Comparison of ENCODE assay signal across 9 cellular contexts in the genomic region with DNA sequence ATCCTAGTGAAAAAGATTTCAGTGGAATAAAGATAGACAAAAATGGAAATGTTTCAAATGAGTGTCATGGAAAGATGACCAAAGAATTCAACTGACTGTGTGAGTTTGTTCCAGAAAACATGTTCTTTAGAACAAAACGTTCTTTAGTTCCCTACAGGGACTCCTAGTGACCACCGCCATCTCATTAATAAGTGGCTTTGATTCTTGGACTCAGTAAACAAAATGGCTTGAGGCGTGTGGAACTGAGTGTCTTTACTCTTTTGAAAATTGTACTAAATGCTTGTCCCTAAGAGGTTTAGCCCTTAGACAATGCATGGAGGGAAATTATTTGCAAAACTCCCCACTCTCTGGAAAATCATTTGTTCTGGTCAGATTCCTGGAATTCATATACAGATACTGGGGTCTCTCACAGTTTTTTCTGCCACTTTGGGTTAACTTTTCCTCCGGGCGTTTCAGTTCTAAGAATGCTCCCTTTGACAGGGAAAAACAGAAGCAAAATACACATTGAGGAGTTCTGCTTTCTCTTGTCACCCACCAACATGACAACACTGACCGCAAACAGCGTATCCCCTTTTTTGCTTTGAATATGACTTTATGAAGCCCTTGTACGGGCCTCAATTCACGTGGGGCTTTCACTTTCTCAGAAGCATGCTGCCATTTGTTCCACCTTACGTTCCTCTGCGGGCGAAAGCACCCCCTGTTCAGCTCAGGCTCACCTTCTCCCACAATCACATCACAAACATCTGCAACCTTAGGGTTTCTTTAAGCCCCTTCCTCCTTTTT. TPM values are rescaled to one million over a fixed set of nuclear protein-coding genes. Genes with fewer than 3 reads are reported as not detected.
A peak's percentile ranks its signal among the peaks of the same experiment; 100 is the strongest.
DNase-seq lines count a peak whose midpoint lies in the region; ATAC-seq and TF ChIP-seq lines count a peak whose summit lies in the region.
"Had no signal": no experiment of that assay in that cellular context is flagged by ENCODE, and none has a peak within 500 bp of the region (broad histone marks: within the 10 kb centered on the region; RNA-seq: fewer than 3 reads in every experiment).

No MANE protein-coding gene starts in this region.

- peak; percentile 50 for DNase-seq in activated CD4-positive, alpha-beta T cell treated with anti-CD3 and anti-CD28 coated beads, Interleukin-2, amount 10 ng/mL, durations not matched to agents 7 days and 5 days
- DNase-seq in activated CD4-positive, alpha-beta T cell treated with anti-CD3 and anti-CD28 coated beads, Interleukin-2, amount 50 U/mL, for 1 hour = no peak
- DNase-seq in Panc1 (ENCODE audit: low read depth, low spot score) (no peak), esophagus squamous epithelium (lab: John Stamatoyannopoulos, UW) (no peak), occipital lobe (lab: John Stamatoyannopoulos, UW) (no peak), kidney glomerular epithelial cell (lab: John Stamatoyannopoulos, UW) (no peak), NCI-H1092 (lab: John Stamatoyannopoulos, UW) (no peak)
- DNase-seq: kidney had no signal

- H3K9ac ChIP-seq in subcutaneous abdominal adipose tissue (ENCODE audit: low read length in 5 of 5) = no peak overlapping the region

- in situ Hi-C loops in Panc1 (cut with HindIII; ENCODE audit: low pct_unique_long_range_greater_than_20kb, low sequenced_read_pairs) = no loop called here

- intact Hi-C loops in Panc1 (cut with micrococcal nuclease; ENCODE audit: unreplicated experiment) = no loop called here
- intact Hi-C loops in esophagus squamous epithelium (cut with DNase I) = no loop called here

- CTCF ChIA-PET in activated CD4-positive, alpha-beta T cell treated with anti-CD3 and anti-CD28 coated beads, Interleukin-2, amount 10 ng/mL, durations not matched to agents 7 days and 5 days (lab: Charles Lee) = interaction anchor here (0.6 kb wide), 1 partner anchor 116 kb away, joined by 3 read pairs; no protein-coding TSS in a partner anchor
- CTCF ChIA-PET in Panc1 (lab: Charles Lee) = interaction anchor here (0.5 to 0.6 kb wide), 2 partner anchors 68 to 633 kb away, joined by 3 to 4 read pairs; no protein-coding TSS in a partner anchor

- no peak for TF ChIP-seq POLR2A in esophagus squamous epithelium (IDR thresholded peaks at IDR 0.05)

- no peaks in the 10 kb centered on the region for H3K27me3 Mint-ChIP-seq in activated CD4-positive, alpha-beta T cell treated with anti-CD3 and anti-CD28 coated beads, Interleukin-2, amount 10 ng/mL, durations not matched to agents 7 days and 5 days

- H3K27ac ChIP-seq in Panc1 (ENCODE audit: low read length) = peak overlapping the region; percentile 14; the same call in 1 of the 2 replicates
- peak overlapping the region; percentile 36 to 84 (median 79) for H3K27ac ChIP-seq in esophagus squamous epithelium
- peak overlapping the region; percentile 17 for H3K27ac ChIP-seq in subcutaneous abdominal adipose tissue (ENCODE audit: low read depth, low read length)

- H3K4me1 ChIP-seq in Panc1 (ENCODE audit: control insufficient read depth, insufficient read depth, low read length) = peaks cover 20% of the 10 kb centered on the region
- peaks cover 4 to 28% (median 14%) of the 10 kb centered on the region in 3 donors for H3K4me1 ChIP-seq in esophagus squamous epithelium
- H3K4me1 ChIP-seq in subcutaneous abdominal adipose tissue (ENCODE audit: control insufficient read depth in 5 of 5, insufficient read depth in 5 of 5, low read length in 5 of 5) = peaks cover 0 to 23% (median 6%) of the 10 kb centered on the region in 5 donors

- no peaks in the 10 kb centered on the region for H3K9me3 Mint-ChIP-seq in activated CD4-positive, alpha-beta T cell treated with anti-CD3 and anti-CD28 coated beads, Interleukin-2, amount 10 ng/mL, durations not matched to agents 7 days and 5 days

- BruUV-seq in Panc1 (replicated peaks; lab: Mats Ljungman, UMichigan) = no TSS peak

- POLR2A ChIA-PET in activated CD4-positive, alpha-beta T cell treated with anti-CD3 and anti-CD28 coated beads, Interleukin-2, amount 10 ng/mL, durations not matched to agents 7 days and 5 days (lab: Charles Lee) = interaction anchor here (0.5 kb wide), 1 partner anchor 17 kb away, joined by 3 read pairs; no protein-coding TSS in a partner anchor
- POLR2A ChIA-PET in Panc1 (lab: Charles Lee) = no interaction called here

- peak overlapping the region; percentile 95 for H3K27ac Mint-ChIP-seq in activated CD4-positive, alpha-beta T cell treated with anti-CD3 and anti-CD28 coated beads, Interleukin-2, amount 10 ng/mL, durations not matched to agents 7 days and 5 days

- H3K36me3 Mint-ChIP-seq in activated CD4-positive, alpha-beta T cell treated with anti-CD3 and anti-CD28 coated beads, Interleukin-2, amount 10 ng/mL, durations not matched to agents 7 days and 5 days (ENCODE audit: low read depth) = peaks cover 5% of the 10 kb centered on the region

- H3K4me3 Mint-ChIP-seq in activated CD4-positive, alpha-beta T cell treated with anti-CD3 and anti-CD28 coated beads, Interleukin-2, amount 10 ng/mL, durations not matched to agents 7 days and 5 days = peak overlapping the region; percentile 50

- ATAC-seq in Panc1 = no peak

- H3K4me3 ChIP-seq in Panc1 (ENCODE audit: low read depth in 2 of 2, low read length in 2 of 2) (no peak overlapping the region), esophagus squamous epithelium (no peak overlapping the region), subcutaneous abdominal adipose tissue (ENCODE audit: low read depth in 1 of 5, low read length in 5 of 5) (peak overlapping the region in 1 of 5 donors; percentile 23)

- 67% methylated on average over 12 of the region's 12 CpGs for WGBS in esophagus squamous epithelium, 2 donors

- no peaks in the 10 kb centered on the region for H3K27me3 ChIP-seq in Panc1 (ENCODE audit: control insufficient read depth, insufficient read depth, low read length)
- no peaks in the 10 kb centered on the region for H3K27me3 ChIP-seq in esophagus squamous epithelium
- H3K27me3 ChIP-seq in subcutaneous abdominal adipose tissue (ENCODE audit: control insufficient read depth in 5 of 5, insufficient read depth in 4 of 5, low read length in 5 of 5) = no peaks in the 10 kb centered on the region

- H3K36me3 ChIP-seq in Panc1 (ENCODE audit: control insufficient read depth, insufficient read depth, low read length) (no peaks in the 10 kb centered on the region), esophagus squamous epithelium (no peaks in the 10 kb centered on the region), subcutaneous abdominal adipose tissue (ENCODE audit: control insufficient read depth in 5 of 5, insufficient read depth in 5 of 5, low read length in 5 of 5) (no peaks in the 10 kb centered on the region)

- H3K4me1 Mint-ChIP-seq in activated CD4-positive, alpha-beta T cell treated with anti-CD3 and anti-CD28 coated beads, Interleukin-2, amount 10 ng/mL, durations not matched to agents 7 days and 5 days = peaks cover 54% of the 10 kb centered on the region

- H3K9me3 ChIP-seq in Panc1 (ENCODE audit: control insufficient read depth, insufficient read depth, low read depth, low read length) (no peaks in the 10 kb centered on the region), esophagus squamous epithelium (no peaks in the 10 kb centered on the region), subcutaneous abdominal adipose tissue (ENCODE audit: control insufficient read depth in 5 of 5, low read length in 5 of 5) (no peaks in the 10 kb centered on the region)

- TF ChIP-seq CTCF in Panc1 (IDR thresholded peaks at IDR 0.05) (no peak), esophagus squamous epithelium (IDR thresholded peaks at IDR 0.05) (no peak)

RNA-seq across cellular contexts. Expression of a gene that starts 15.3 kb away (rescaled TPM):
- total RNA-seq in activated CD4-positive, alpha-beta T cell treated with anti-CD3 and anti-CD28 coated beads, Interleukin-2, amount 10 ng/mL, durations not matched to agents 7 days and 5 days = 10 to 100 TPM; 36.6 to 40.6 TPM
- 8.8 TPM for total RNA-seq in Panc1 (2021; ENCODE audit: unreplicated experiment)
- polyA plus RNA-seq in Panc1 (2012; ENCODE audit: insufficient read length) = 9.9 TPM
- 1 to 10 TPM in 1 of 4 donors, under 1 TPM in 2, not detected in 1; 0.18 to 4.8 (median 0.70) TPM for total RNA-seq in esophagus squamous epithelium
- total RNA-seq in occipital lobe = 1.2 TPM

RNA-seq across cellular contexts. Expression of a gene that starts 55.7 kb away (rescaled TPM):
- 10 to 100 TPM; 14.9 to 15.0 TPM for total RNA-seq in activated CD4-positive, alpha-beta T cell treated with anti-CD3 and anti-CD28 coated beads, Interleukin-2, amount 10 ng/mL, durations not matched to agents 7 days and 5 days
- total RNA-seq in Panc1 (2021; ENCODE audit: unreplicated experiment) (21.6 TPM), esophagus squamous epithelium (10 to 100 TPM in 3 of 4 donors, 1 to 10 TPM in 1; 6.6 to 19.9 (median 12.9) TPM), occipital lobe (50.5 TPM)
- polyA plus RNA-seq in Panc1 (2012; ENCODE audit: insufficient read length) = 8.2 TPM

RNA-seq across cellular contexts. Expression of a gene that starts 55.8 kb away (rescaled TPM):
- 10 to 100 TPM; 19.5 to 24.8 TPM for total RNA-seq in activated CD4-positive, alpha-beta T cell treated with anti-CD3 and anti-CD28 coated beads, Interleukin-2, amount 10 ng/mL, durations not matched to agents 7 days and 5 days
- total RNA-seq in Panc1 (2021; ENCODE audit: unreplicated experiment) (18.6 TPM), esophagus squamous epithelium (10 to 100 TPM in 1 of 4 donors, 1 to 10 TPM in 3; 2.5 to 12.6 (median 5.5) TPM), occipital lobe (3.4 TPM)
- 15.6 TPM for polyA plus RNA-seq in Panc1 (2012; ENCODE audit: insufficient read length)

Comparison
In these comparisons a context has a peak if more than half of its experiments do, and no peak if none do; other contexts are left out.
1. H3K27ac ChIP-seq: peak in every context shown above with its lines; median percentile 79 in esophagus squamous epithelium; 17 in subcutaneous abdominal adipose tissue; 14 in Panc1.